ENCODE assay signal across 22 cellular contexts in the genomic region with DNA sequence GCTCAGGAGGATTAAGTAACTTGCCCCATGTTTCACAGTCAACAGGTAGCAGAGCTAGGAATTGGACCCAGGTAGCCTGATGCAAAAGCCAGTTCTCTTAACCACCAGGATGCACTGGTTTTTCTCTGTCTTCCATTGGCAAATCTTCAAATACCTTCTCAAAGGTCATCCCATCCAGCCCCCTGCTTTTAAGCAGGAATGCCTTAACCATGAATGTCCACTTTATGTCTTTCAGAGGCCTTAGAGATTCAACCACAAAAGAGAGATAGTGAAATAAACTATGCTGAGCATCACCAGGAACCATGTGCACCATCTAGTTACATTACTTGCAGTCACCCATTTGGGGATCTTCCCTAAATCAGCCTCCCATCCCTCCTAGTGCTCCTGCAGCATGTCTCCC.
"Had no signal": no experiment of that assay in that cellular context is flagged by ENCODE, and none has a peak within 500 bp of the region (broad histone marks: within the 10 kb centered on the region; RNA-seq: fewer than 3 reads in every experiment).

No MANE protein-coding gene starts in this region.

- H3K4me1 ChIP-seq: ascending aorta, lower lobe of right lung, pancreas, thyroid gland, upper lobe of right lung had no signal

- H3K27me3 ChIP-seq: ascending aorta, pancreas, thyroid gland, upper lobe of right lung had no signal

- H3K4me3 ChIP-seq: ascending aorta, lower lobe of right lung, pancreas, thyroid gland, upper lobe of right lung had no signal

- DNase-seq: activated gamma-delta T cell treated with Interleukin-2 at 50 U/mL for 16 hours; activated T-cell treated with anti-CD3 and anti-CD28 coated beads, Interleukin-2, amount 50 U/mL, for 1 hour; cerebellar nuclear complex; cortex of kidney; erythroblast; foreskin fibroblast; kidney; lower lobe of right lung; naive B cell; pancreas; right cardiac atrium; stimulated activated CD4-positive, alpha-beta T cell treated with anti-CD3 and anti-CD28 coated beads, Interleukin-12 subunit alpha, Interleukin-12 subunit beta, amount 100 ng/mL, for 4 hours; substantia nigra; thyroid gland; upper lobe of right lung had no signal

- ATAC-seq: activated naive CD4-positive, alpha-beta T cell treated with anti-CD3 and anti-CD28 coated beads, Interleukin-2, amount 50 U/mL, for 72 hours; left lobe of liver; lower lobe of right lung; pancreas; right cardiac atrium; upper lobe of right lung; WTC11 had no signal

- H3K27ac Mint-ChIP-seq: naive B cell; stimulated activated naive CD8-positive, alpha-beta T cell treated with anti-CD3 and anti-CD28 coated beads, Interleukin-15, Interleukin-2, amounts not matched to agents 100 ng/mL and 50 ng/mL, for 24 hours; T-helper 2 cell treated with Interferon-gamma antibody and Interleukin-4, amounts not matched to agents 5 μg/mL and 100 μg/mL, for 36 hours; WTC11 had no signal

- H3K9me3 Mint-ChIP-seq: activated naive CD4-positive, alpha-beta T cell treated with anti-CD3 and anti-CD28 coated beads, Interleukin-2, amount 50 U/mL, for 72 hours; naive B cell; stimulated activated naive CD8-positive, alpha-beta T cell treated with anti-CD3 and anti-CD28 coated beads, Interleukin-15, Interleukin-2, amounts not matched to agents 100 ng/mL and 50 ng/mL, for 24 hours; T-helper 2 cell treated with Interferon-gamma antibody and Interleukin-4, amounts not matched to agents 5 μg/mL and 100 μg/mL, for 36 hours; WTC11 had no signal

- H3K9me3 ChIP-seq: ascending aorta, lower lobe of right lung, neutrophil, pancreas, thyroid gland, upper lobe of right lung had no signal

- H3K4me3 Mint-ChIP-seq: naive B cell; stimulated activated naive CD8-positive, alpha-beta T cell treated with anti-CD3 and anti-CD28 coated beads, Interleukin-15, Interleukin-2, amounts not matched to agents 100 ng/mL and 50 ng/mL, for 24 hours; T-helper 2 cell treated with Interferon-gamma antibody and Interleukin-4, amounts not matched to agents 5 μg/mL and 100 μg/mL, for 36 hours; WTC11 had no signal

- H3K4me1 Mint-ChIP-seq: naive B cell had no signal

- H3K36me3 Mint-ChIP-seq: activated naive CD4-positive, alpha-beta T cell treated with anti-CD3 and anti-CD28 coated beads, Interleukin-2, amount 50 U/mL, for 72 hours; naive B cell; WTC11 had no signal

- H3K36me3 ChIP-seq: ascending aorta, lower lobe of right lung, neutrophil, pancreas, thyroid gland, upper lobe of right lung had no signal

- H3K27ac ChIP-seq: ascending aorta, lower lobe of right lung, neutrophil, pancreas, thyroid gland, upper lobe of right lung had no signal
